Comparison of ENCODE assay signal across 21 cellular contexts in genomic region chr21:29643289-29643688, GRCh38.
A peak's percentile ranks its signal among the peaks of the same experiment; 100 is the strongest.
DNase-seq lines count a peak whose midpoint lies in the region; ATAC-seq, FAIRE-seq and TF ChIP-seq lines count a peak whose summit lies in the region.
"Had no signal": no experiment of that assay in that cellular context is flagged by ENCODE, and none has a peak within 500 bp of the region (broad histone marks: within the 10 kb centered on the region; RNA-seq: fewer than 3 reads in every experiment).

No MANE protein-coding gene starts in this region.

- CTCF ChIA-PET in activated CD4-positive, alpha-beta memory T cell treated with anti-CD3 and anti-CD28 coated beads, Interleukin-2, amount 10 ng/mL, durations not matched to agents 7 days and 5 days (lab: Charles Lee): no interaction called here

- peaks cover 2% of the 10 kb centered on the region for H3K4me1 Mint-ChIP-seq in activated CD4-positive, alpha-beta memory T cell treated with anti-CD3 and anti-CD28 coated beads, Interleukin-2, amount 10 ng/mL, durations not matched to agents 7 days and 5 days
- H3K4me1 Mint-ChIP-seq: CD4-positive, alpha-beta memory T cell had no signal

- no peak for FAIRE-seq in GM12891 (lab: Jason Lieb, UNC)
- FAIRE-seq: A204.1, D721Med, G401.6, GM12892, GM18507 had no signal

- POLR2A ChIA-PET in activated CD4-positive, alpha-beta memory T cell treated with anti-CD3 and anti-CD28 coated beads, Interleukin-2, amount 10 ng/mL, durations not matched to agents 7 days and 5 days (lab: Charles Lee): no interaction called here

- no peak overlapping the region for H3K4me3 Mint-ChIP-seq in activated CD4-positive, alpha-beta memory T cell treated with anti-CD3 and anti-CD28 coated beads, Interleukin-2, amount 10 ng/mL, durations not matched to agents 7 days and 5 days
- H3K4me3 Mint-ChIP-seq: CD14-positive monocyte; CD4-positive, alpha-beta memory T cell; CD4-positive, CD25-positive, alpha-beta regulatory T cell had no signal

- ATAC-seq in GM21390 (IDR thresholded peaks at IDR 0.05; ENCODE audit: unreplicated experiment): no peak

- no peaks in the 10 kb centered on the region for H3K27me3 Mint-ChIP-seq in activated CD4-positive, alpha-beta memory T cell treated with anti-CD3 and anti-CD28 coated beads, Interleukin-2, amount 10 ng/mL, durations not matched to agents 7 days and 5 days
- H3K27me3 Mint-ChIP-seq: CD4-positive, alpha-beta memory T cell; CD4-positive, CD25-positive, alpha-beta regulatory T cell had no signal

- no peak for TF ChIP-seq POLR2A in GM12891 (IDR thresholded peaks at IDR 0.05; ENCODE audit: low read depth, low read length)

- H3K9me3 Mint-ChIP-seq in activated CD4-positive, alpha-beta memory T cell treated with anti-CD3 and anti-CD28 coated beads, Interleukin-2, amount 10 ng/mL, durations not matched to agents 7 days and 5 days: no peaks in the 10 kb centered on the region

- no peaks in the 10 kb centered on the region for H3K36me3 Mint-ChIP-seq in activated CD4-positive, alpha-beta memory T cell treated with anti-CD3 and anti-CD28 coated beads, Interleukin-2, amount 10 ng/mL, durations not matched to agents 7 days and 5 days (ENCODE audit: low read depth)
- H3K36me3 Mint-ChIP-seq: CD4-positive, alpha-beta memory T cell; CD4-positive, CD25-positive, alpha-beta regulatory T cell had no signal

- DNase-seq in OCI-M1 (lab: John Stamatoyannopoulos, UW) (peak; percentile 26), amniotic epithelial cell (ENCODE audit: low read depth) (peak; percentile 15), GM12891 (ENCODE audit: insufficient read length, low spot score) (no peak)
- DNase-seq in activated CD4-positive, alpha-beta memory T cell treated with anti-CD3 and anti-CD28 coated beads, Interleukin-2, amount 10 ng/mL, durations not matched to agents 7 days and 5 days: no peak
- DNase-seq: 8988T; ACHN; BE2C; C1 segment of cervical spinal cord; Caco-2; Calu3; CD4-positive, alpha-beta memory T cell; CD4-positive, CD25-positive, alpha-beta regulatory T cell; DMS79 treated with DMSO at 0.1 percent for 48 hours; GF-D8 had no signal

- no peak overlapping the region for H3K27ac Mint-ChIP-seq in activated CD4-positive, alpha-beta memory T cell treated with anti-CD3 and anti-CD28 coated beads, Interleukin-2, amount 10 ng/mL, durations not matched to agents 7 days and 5 days
- H3K27ac Mint-ChIP-seq: CD14-positive monocyte; CD4-positive, alpha-beta memory T cell; CD4-positive, CD25-positive, alpha-beta regulatory T cell had no signal

TF ChIP-seq in GM12891, 5 proteins besides CTCF, POLR2A, EP300 and RAD21:
- TF ChIP-seq TAF1 (IDR thresholded peaks at IDR 0.05; ENCODE audit: low read depth, low read length) (no peak), POU2F2 (IDR thresholded peaks at IDR 0.05; ENCODE audit: low read depth, low read length) (no peak), PAX5 (IDR thresholded peaks at IDR 0.05; ENCODE audit: insufficient read depth, low read length, severe bottlenecking) (no peak), SPI1 (IDR thresholded peaks at IDR 0.05; ENCODE audit: low read depth, low read length) (no peak), POLR2AphosphoS5 (IDR thresholded peaks at IDR 0.05; ENCODE audit: low read depth, low read length) (no peak)

Comparison
In these comparisons a context has a peak if more than half of its experiments do, and no peak if none do; other contexts are left out.
1. DNase-seq: peak in OCI-M1 (single experiment) and amniotic epithelial cell (single experiment); none in GM12891 (single experiment) and activated CD4-positive, alpha-beta memory T cell treated with anti-CD3 and anti-CD28 coated beads, Interleukin-2, amount 10 ng/mL, durations not matched to agents 7 days and 5 days (single experiment).